In the genomic region with DNA sequence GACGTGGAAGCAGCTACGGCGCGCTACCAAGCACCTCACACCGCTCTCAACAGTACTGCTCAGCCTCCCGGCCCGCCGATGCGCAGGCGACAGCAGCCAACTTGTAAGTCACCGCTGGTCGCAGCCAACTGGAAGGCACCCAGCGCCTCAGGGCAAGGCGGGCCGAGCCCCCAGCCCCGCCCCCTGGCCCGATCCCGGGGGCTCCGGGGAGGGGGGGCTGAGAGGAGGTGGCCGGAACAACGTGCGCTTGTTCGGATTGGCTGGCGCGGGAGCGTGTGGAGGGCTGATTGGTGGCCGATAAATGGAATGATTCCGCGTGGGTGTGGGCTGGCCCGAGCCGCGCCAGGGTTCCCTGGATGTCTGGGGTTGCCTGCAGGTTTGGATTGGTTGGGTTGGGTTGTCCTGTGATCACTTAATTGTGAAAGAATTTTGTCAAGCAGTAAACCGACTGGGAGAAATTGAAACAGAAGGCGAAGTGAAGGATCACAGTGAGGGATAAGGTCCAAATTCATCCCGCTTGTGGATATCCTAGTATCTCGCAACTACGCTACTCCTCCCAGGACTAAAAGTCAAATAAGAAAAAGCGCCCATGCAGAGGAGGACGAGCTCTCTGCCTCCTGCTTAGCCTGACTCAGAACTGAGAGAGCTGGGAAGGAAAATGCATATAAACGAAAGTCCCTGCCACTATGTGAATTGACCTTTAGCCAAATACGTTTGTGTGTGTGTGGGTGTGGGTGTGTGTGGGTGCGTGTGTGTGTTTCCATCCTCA, we compare ENCODE assay signal across 1 cellular context.
TF ChIP-seq lines count a peak whose summit lies in the region.

A gene with protein sequence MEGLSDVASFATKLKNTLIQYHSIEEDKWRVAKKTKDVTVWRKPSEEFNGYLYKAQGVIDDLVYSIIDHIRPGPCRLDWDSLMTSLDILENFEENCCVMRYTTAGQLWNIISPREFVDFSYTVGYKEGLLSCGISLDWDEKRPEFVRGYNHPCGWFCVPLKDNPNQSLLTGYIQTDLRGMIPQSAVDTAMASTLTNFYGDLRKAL (minus strand): TSS at position 130 of the 769 bp plus-strand sequence. CDS start 5,102 bp downstream, outside the sequence.

TF ChIP-seq in HepG2, 621 proteins besides CTCF, POLR2A, EP300 and RAD21 (continued from another document and continues in another):
- TF ChIP-seq, protein P1, sequence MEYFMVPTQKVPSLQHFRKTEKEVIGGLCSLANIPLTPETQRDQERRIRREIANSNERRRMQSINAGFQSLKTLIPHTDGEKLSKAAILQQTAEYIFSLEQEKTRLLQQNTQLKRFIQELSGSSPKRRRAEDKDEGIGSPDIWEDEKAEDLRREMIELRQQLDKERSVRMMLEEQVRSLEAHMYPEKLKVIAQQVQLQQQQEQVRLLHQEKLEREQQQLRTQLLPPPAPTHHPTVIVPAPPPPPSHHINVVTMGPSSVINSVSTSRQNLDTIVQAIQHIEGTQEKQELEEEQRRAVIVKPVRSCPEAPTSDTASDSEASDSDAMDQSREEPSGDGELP (IDR thresholded peaks at IDR 0.05; ENCODE audit: borderline replicate concordance, low read depth), result no peak
- 0 out of 2 replicates have a peak, but pooled peaks have one; percentile 72 for TF ChIP-seq NPAS2 (CRISPR knock-in tag; IDR thresholded peaks at IDR 0.05; ENCODE audit: borderline replicate concordance)
- TF ChIP-seq ZNF225 (CRISPR knock-in tag; IDR thresholded peaks at IDR 0.05), result no peak
- TF ChIP-seq CHCHD3 (CRISPR knock-in tag; IDR thresholded peaks at IDR 0.05), result no peak
- TF ChIP-seq HES4 (CRISPR knock-in tag; IDR thresholded peaks at IDR 0.05; ENCODE audit: borderline replicate concordance), result peak; percentile 20; the same call in 1 of the 2 replicates
- TF ChIP-seq, protein P2, sequence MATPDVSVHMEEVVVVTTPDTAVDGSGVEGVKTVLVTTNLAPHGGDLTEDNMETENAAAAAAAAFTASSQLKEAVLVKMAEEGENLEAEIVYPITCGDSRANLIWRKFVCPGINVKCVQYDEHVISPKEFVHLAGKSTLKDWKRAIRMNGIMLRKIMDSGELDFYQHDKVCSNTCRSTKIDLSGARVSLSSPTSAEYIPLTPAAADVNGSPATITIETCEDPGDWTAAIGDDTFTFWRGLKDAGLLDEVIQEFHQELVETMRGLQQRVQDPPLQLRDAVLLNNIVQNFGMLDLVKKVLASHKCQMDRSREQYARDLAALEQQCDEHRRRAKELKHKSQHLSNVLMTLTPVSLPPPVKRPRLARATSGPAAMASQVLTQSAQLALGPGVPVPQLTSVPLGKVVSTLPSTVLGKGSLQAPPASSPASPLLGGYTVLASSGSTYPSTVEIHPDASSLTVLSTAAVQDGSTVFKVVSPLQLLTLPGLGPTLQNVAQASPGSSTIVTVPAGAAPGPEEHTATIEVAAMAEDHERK (CRISPR knock-in tag; IDR thresholded peaks at IDR 0.05; ENCODE audit: low read depth), result 0 out of 2 replicates have a peak, but pooled peaks have one; percentile 2
- TF ChIP-seq ZBTB8A (CRISPR knock-in tag; IDR thresholded peaks at IDR 0.05; ENCODE audit: borderline replicate concordance, low read depth), result no peak
- TF ChIP-seq ZNF674 (CRISPR knock-in tag; IDR thresholded peaks at IDR 0.05; ENCODE audit: low read depth), result no peak
- TF ChIP-seq NFIC (IDR thresholded peaks at IDR 0.05; ENCODE audit: low read length), result 0 out of 2 replicates have a peak, but pooled peaks have one; percentile 38
- TF ChIP-seq, protein P3, sequence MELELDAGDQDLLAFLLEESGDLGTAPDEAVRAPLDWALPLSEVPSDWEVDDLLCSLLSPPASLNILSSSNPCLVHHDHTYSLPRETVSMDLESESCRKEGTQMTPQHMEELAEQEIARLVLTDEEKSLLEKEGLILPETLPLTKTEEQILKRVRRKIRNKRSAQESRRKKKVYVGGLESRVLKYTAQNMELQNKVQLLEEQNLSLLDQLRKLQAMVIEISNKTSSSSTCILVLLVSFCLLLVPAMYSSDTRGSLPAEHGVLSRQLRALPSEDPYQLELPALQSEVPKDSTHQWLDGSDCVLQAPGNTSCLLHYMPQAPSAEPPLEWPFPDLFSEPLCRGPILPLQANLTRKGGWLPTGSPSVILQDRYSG (CRISPR knock-in tag; IDR thresholded peaks at IDR 0.05), result no peak
- TF ChIP-seq POGZ (CRISPR knock-in tag; IDR thresholded peaks at IDR 0.05), result peak; percentile 88
- TF ChIP-seq, protein P4, sequence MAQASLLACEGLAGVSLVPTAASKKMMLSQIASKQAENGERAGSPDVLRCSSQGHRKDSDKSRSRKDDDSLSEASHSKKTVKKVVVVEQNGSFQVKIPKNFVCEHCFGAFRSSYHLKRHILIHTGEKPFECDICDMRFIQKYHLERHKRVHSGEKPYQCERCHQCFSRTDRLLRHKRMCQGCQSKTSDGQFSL (CRISPR knock-in tag; IDR thresholded peaks at IDR 0.05), result peak; percentile 72
- TF ChIP-seq, protein P5, sequence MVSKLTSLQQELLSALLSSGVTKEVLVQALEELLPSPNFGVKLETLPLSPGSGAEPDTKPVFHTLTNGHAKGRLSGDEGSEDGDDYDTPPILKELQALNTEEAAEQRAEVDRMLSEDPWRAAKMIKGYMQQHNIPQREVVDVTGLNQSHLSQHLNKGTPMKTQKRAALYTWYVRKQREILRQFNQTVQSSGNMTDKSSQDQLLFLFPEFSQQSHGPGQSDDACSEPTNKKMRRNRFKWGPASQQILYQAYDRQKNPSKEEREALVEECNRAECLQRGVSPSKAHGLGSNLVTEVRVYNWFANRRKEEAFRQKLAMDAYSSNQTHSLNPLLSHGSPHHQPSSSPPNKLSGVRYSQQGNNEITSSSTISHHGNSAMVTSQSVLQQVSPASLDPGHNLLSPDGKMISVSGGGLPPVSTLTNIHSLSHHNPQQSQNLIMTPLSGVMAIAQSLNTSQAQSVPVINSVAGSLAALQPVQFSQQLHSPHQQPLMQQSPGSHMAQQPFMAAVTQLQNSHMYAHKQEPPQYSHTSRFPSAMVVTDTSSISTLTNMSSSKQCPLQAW (CRISPR knock-in tag; IDR thresholded peaks at IDR 0.05), result peak; percentile 64
- TF ChIP-seq ZNF17 (CRISPR knock-in tag; IDR thresholded peaks at IDR 0.05), result no peak
- TF ChIP-seq IRX3 (CRISPR knock-in tag; IDR thresholded peaks at IDR 0.05; ENCODE audit: borderline replicate concordance, low read depth), result no peak
- TF ChIP-seq, protein P6, sequence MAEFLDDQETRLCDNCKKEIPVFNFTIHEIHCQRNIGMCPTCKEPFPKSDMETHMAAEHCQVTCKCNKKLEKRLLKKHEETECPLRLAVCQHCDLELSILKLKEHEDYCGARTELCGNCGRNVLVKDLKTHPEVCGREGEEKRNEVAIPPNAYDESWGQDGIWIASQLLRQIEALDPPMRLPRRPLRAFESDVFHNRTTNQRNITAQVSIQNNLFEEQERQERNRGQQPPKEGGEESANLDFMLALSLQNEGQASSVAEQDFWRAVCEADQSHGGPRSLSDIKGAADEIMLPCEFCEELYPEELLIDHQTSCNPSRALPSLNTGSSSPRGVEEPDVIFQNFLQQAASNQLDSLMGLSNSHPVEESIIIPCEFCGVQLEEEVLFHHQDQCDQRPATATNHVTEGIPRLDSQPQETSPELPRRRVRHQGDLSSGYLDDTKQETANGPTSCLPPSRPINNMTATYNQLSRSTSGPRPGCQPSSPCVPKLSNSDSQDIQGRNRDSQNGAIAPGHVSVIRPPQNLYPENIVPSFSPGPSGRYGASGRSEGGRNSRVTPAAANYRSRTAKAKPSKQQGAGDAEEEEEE (CRISPR knock-in tag; IDR thresholded peaks at IDR 0.05; ENCODE audit: borderline replicate concordance), result peak; percentile 67; the same call in 1 of the 2 replicates
- TF ChIP-seq BORCS8-MEF2B (CRISPR knock-in tag; IDR thresholded peaks at IDR 0.05), result peak; percentile 71; the same call in 1 of the 2 replicates
- TF ChIP-seq, protein P7, sequence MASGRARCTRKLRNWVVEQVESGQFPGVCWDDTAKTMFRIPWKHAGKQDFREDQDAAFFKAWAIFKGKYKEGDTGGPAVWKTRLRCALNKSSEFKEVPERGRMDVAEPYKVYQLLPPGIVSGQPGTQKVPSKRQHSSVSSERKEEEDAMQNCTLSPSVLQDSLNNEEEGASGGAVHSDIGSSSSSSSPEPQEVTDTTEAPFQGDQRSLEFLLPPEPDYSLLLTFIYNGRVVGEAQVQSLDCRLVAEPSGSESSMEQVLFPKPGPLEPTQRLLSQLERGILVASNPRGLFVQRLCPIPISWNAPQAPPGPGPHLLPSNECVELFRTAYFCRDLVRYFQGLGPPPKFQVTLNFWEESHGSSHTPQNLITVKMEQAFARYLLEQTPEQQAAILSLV (CRISPR knock-in tag; IDR thresholded peaks at IDR 0.05; ENCODE audit: borderline replicate concordance), result peak; percentile 87; the same call in 1 of the 2 replicates
- TF ChIP-seq WIZ (CRISPR knock-in tag; IDR thresholded peaks at IDR 0.05), result 0 out of 2 replicates have a peak, but pooled peaks have one; percentile 67
- TF ChIP-seq JARID2 (CRISPR knock-in tag; IDR thresholded peaks at IDR 0.05; ENCODE audit: insufficient replicate concordance), result peak; percentile 6
- peak; percentile 96 for TF ChIP-seq SP4 (CRISPR knock-in tag; IDR thresholded peaks at IDR 0.05)
- TF ChIP-seq, protein P8, sequence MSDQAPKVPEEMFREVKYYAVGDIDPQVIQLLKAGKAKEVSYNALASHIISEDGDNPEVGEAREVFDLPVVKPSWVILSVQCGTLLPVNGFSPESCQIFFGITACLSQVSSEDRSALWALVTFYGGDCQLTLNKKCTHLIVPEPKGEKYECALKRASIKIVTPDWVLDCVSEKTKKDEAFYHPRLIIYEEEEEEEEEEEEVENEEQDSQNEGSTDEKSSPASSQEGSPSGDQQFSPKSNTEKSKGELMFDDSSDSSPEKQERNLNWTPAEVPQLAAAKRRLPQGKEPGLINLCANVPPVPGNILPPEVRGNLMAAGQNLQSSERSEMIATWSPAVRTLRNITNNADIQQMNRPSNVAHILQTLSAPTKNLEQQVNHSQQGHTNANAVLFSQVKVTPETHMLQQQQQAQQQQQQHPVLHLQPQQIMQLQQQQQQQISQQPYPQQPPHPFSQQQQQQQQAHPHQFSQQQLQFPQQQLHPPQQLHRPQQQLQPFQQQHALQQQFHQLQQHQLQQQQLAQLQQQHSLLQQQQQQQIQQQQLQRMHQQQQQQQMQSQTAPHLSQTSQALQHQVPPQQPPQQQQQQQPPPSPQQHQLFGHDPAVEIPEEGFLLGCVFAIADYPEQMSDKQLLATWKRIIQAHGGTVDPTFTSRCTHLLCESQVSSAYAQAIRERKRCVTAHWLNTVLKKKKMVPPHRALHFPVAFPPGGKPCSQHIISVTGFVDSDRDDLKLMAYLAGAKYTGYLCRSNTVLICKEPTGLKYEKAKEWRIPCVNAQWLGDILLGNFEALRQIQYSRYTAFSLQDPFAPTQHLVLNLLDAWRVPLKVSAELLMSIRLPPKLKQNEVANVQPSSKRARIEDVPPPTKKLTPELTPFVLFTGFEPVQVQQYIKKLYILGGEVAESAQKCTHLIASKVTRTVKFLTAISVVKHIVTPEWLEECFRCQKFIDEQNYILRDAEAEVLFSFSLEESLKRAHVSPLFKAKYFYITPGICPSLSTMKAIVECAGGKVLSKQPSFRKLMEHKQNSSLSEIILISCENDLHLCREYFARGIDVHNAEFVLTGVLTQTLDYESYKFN (CRISPR knock-in tag; conservative IDR thresholded peaks at IDR 0.05), result peak; percentile 12; the same call in 1 of the 2 replicates
- peak; percentile 53 for TF ChIP-seq IKZF4 (CRISPR knock-in tag; IDR thresholded peaks at IDR 0.05; ENCODE audit: borderline replicate concordance, low read depth, not compliant biosample characterization)
- no peak for TF ChIP-seq ZNF83 (CRISPR knock-in tag; IDR thresholded peaks at IDR 0.05; ENCODE audit: borderline replicate concordance)
- peak; percentile 24; the same call in 1 of the 2 replicates for TF ChIP-seq FOXC1 (CRISPR knock-in tag; IDR thresholded peaks at IDR 0.05; ENCODE audit: borderline replicate concordance)
- TF ChIP-seq TGIF2 (CRISPR knock-in tag; IDR thresholded peaks at IDR 0.05), result peak; percentile 77; the same call in 1 of the 2 replicates
- TF ChIP-seq ZNF547 (CRISPR knock-in tag; IDR thresholded peaks at IDR 0.05), result peak; percentile 55; the same call in 1 of the 2 replicates
- TF ChIP-seq ZNF790 (CRISPR knock-in tag; IDR thresholded peaks at IDR 0.05; ENCODE audit: borderline replicate concordance), result peak; percentile 84; the same call in 1 of the 2 replicates
- TF ChIP-seq BRCA1 (CRISPR knock-in tag; IDR thresholded peaks at IDR 0.05), result peak; percentile 95; the same call in 1 of the 2 replicates
- no peak for TF ChIP-seq ZNF24 (IDR thresholded peaks at IDR 0.05)
- peak; percentile 85; the same call in 1 of the 2 replicates for TF ChIP-seq ZMAT3 (CRISPR knock-in tag; conservative IDR thresholded peaks at IDR 0.05)
- TF ChIP-seq ZSCAN30 (CRISPR knock-in tag; IDR thresholded peaks at IDR 0.05), result peak; percentile 15; the same call in 1 of the 2 replicates
- peak; percentile 72 for TF ChIP-seq ARNTL (CRISPR knock-in tag; IDR thresholded peaks at IDR 0.05)
- no peak for TF ChIP-seq ZNF143 (CRISPR knock-in tag; IDR thresholded peaks at IDR 0.05)
- TF ChIP-seq ZFP36L1 (CRISPR knock-in tag; IDR thresholded peaks at IDR 0.05), result 0 out of 2 replicates have a peak, but pooled peaks have one; percentile 36
- TF ChIP-seq, protein P9, sequence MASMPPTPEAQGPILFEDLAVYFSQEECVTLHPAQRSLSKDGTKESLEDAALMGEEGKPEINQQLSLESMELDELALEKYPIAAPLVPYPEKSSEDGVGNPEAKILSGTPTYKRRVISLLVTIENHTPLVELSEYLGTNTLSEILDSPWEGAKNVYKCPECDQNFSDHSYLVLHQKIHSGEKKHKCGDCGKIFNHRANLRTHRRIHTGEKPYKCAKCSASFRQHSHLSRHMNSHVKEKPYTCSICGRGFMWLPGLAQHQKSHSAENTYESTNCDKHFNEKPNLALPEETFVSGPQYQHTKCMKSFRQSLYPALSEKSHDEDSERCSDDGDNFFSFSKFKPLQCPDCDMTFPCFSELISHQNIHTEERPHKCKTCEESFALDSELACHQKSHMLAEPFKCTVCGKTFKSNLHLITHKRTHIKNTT (CRISPR knock-in tag; IDR thresholded peaks at IDR 0.05), result no peak
- TF ChIP-seq YEATS4 (CRISPR knock-in tag; IDR thresholded peaks at IDR 0.05; ENCODE audit: borderline replicate concordance), result peak; percentile 86
- TF ChIP-seq, protein P10, sequence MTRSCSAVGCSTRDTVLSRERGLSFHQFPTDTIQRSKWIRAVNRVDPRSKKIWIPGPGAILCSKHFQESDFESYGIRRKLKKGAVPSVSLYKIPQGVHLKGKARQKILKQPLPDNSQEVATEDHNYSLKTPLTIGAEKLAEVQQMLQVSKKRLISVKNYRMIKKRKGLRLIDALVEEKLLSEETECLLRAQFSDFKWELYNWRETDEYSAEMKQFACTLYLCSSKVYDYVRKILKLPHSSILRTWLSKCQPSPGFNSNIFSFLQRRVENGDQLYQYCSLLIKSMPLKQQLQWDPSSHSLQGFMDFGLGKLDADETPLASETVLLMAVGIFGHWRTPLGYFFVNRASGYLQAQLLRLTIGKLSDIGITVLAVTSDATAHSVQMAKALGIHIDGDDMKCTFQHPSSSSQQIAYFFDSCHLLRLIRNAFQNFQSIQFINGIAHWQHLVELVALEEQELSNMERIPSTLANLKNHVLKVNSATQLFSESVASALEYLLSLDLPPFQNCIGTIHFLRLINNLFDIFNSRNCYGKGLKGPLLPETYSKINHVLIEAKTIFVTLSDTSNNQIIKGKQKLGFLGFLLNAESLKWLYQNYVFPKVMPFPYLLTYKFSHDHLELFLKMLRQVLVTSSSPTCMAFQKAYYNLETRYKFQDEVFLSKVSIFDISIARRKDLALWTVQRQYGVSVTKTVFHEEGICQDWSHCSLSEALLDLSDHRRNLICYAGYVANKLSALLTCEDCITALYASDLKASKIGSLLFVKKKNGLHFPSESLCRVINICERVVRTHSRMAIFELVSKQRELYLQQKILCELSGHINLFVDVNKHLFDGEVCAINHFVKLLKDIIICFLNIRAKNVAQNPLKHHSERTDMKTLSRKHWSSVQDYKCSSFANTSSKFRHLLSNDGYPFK (CRISPR knock-in tag; IDR thresholded peaks at IDR 0.05; ENCODE audit: borderline replicate concordance), result peak; percentile 39; the same call in 1 of the 2 replicates
